Comparison of ENCODE assay signal across 17 cellular contexts in the genomic region with DNA sequence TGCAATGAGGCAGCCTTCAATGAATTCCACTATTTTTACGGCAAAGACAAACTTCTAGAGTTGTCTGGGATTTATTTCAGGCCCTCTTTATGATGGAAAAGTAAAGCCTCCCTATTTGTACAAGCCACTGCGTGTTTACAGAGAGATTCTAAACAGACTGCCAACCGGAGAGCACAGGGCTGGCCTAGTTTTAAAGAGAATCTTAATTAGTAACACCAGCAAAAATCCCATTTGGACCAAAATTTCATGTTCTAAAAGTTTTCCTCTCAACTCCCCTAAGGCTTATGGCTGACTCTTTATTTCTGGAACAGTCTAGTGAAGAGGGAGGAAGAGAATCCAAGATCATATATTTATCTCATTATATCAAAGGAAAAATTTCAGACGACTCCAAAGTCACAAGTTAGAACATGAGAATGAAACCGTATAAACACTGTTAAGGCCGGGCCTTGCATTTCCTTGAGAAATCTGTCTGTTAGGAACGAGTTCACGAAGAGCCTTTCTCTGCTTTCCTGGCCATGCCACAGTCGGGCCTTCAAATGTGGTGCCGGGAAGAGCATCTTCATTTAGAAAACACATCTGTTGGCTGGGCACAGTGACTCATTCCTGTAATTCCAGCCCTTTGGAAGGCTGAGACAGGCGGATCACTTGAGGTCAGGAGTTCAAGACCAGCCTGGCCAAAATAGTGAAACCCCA.
"Had no signal": no experiment of that assay in that cellular context is flagged by ENCODE, and none has a peak within 500 bp of the region (broad histone marks: within the 10 kb centered on the region; RNA-seq: fewer than 3 reads in every experiment).

No MANE protein-coding gene starts in this region.

- DNase-seq: activated CD4-positive, alpha-beta memory T cell treated with anti-CD3 and anti-CD28 coated beads for 36 hours; activated CD4-positive, alpha-beta T cell treated with anti-CD3 and anti-CD28 coated beads for 1 hour; activated naive CD4-positive, alpha-beta T cell; activated naive CD8-positive, alpha-beta T cell treated with anti-CD3 and anti-CD28 coated beads, Interleukin-2, amount 50 U/mL, for 24 hours; central memory CD4-positive, alpha-beta T cell; effector CD8-positive, alpha-beta T cell; left cardiac atrium; ovary; retina; SJCRH30; stimulated activated CD4-positive, alpha-beta T cell treated with anti-CD3 and anti-CD28 coated beads, Interleukin-1b, Interleukin-23, amount 100 ng/mL, for 48 hours; SW 1271; transverse colon had no signal

- H3K4me1 ChIP-seq: SJCRH30, transverse colon had no signal

- H3K4me3 Mint-ChIP-seq: activated CD4-positive, alpha-beta memory T cell treated with anti-CD3 and anti-CD28 coated beads for 36 hours; activated naive CD8-positive, alpha-beta T cell treated with anti-CD3 and anti-CD28 coated beads, Interleukin-2, amount 50 U/mL, for 24 hours; natural killer cell treated with Interleukin-12 subunit alpha and Interleukin-12 subunit beta and Interleukin-15 and Interleukin-18, amount 100 ng/mL, for 72 hours; stimulated activated memory B cell treated with anti-CD40 and anti-IgM and Interleukin-4, amounts not matched to agents 10 μg/mL and 1 μg/mL and 100 μg/mL, for 72 hours; T-helper 2 cell treated with Interferon-gamma antibody and Interleukin-4, amounts not matched to agents 5 μg/mL and 100 μg/mL, for 36 hours had no signal

- H3K9me3 ChIP-seq: ovary had no signal

- H3K36me3 ChIP-seq: ovary, SJCRH30, transverse colon had no signal

- H3K4me1 Mint-ChIP-seq: activated naive CD8-positive, alpha-beta T cell treated with anti-CD3 and anti-CD28 coated beads, Interleukin-2, amount 50 U/mL, for 24 hours; stimulated activated memory B cell treated with anti-CD40 and anti-IgM and Interleukin-4, amounts not matched to agents 10 μg/mL and 1 μg/mL and 100 μg/mL, for 72 hours had no signal

- H3K27ac Mint-ChIP-seq: activated CD4-positive, alpha-beta memory T cell treated with anti-CD3 and anti-CD28 coated beads for 36 hours; activated naive CD8-positive, alpha-beta T cell treated with anti-CD3 and anti-CD28 coated beads, Interleukin-2, amount 50 U/mL, for 24 hours; natural killer cell treated with Interleukin-12 subunit alpha and Interleukin-12 subunit beta and Interleukin-15 and Interleukin-18, amount 100 ng/mL, for 72 hours; stimulated activated memory B cell treated with anti-CD40 and anti-IgM and Interleukin-4, amounts not matched to agents 10 μg/mL and 1 μg/mL and 100 μg/mL, for 72 hours; T-helper 2 cell treated with Interferon-gamma antibody and Interleukin-4, amounts not matched to agents 5 μg/mL and 100 μg/mL, for 36 hours had no signal

- H3K9me3 Mint-ChIP-seq: natural killer cell treated with Interleukin-12 subunit alpha and Interleukin-12 subunit beta and Interleukin-15 and Interleukin-18, amount 100 ng/mL, for 72 hours had no signal

- H3K4me3 ChIP-seq: coronary artery, ovary, SJCRH30, transverse colon had no signal

- H3K36me3 Mint-ChIP-seq: activated CD4-positive, alpha-beta memory T cell treated with anti-CD3 and anti-CD28 coated beads for 36 hours; stimulated activated memory B cell treated with anti-CD40 and anti-IgM and Interleukin-4, amounts not matched to agents 10 μg/mL and 1 μg/mL and 100 μg/mL, for 72 hours had no signal

- H3K27me3 ChIP-seq: ovary, SJCRH30, transverse colon had no signal

- H3K27ac ChIP-seq: ovary, SJCRH30 had no signal

- H3K27me3 Mint-ChIP-seq: activated CD4-positive, alpha-beta memory T cell treated with anti-CD3 and anti-CD28 coated beads for 36 hours; activated naive CD8-positive, alpha-beta T cell treated with anti-CD3 and anti-CD28 coated beads, Interleukin-2, amount 50 U/mL, for 24 hours; stimulated activated memory B cell treated with anti-CD40 and anti-IgM and Interleukin-4, amounts not matched to agents 10 μg/mL and 1 μg/mL and 100 μg/mL, for 72 hours had no signal

- ATAC-seq: activated naive CD8-positive, alpha-beta T cell treated with anti-CD3 and anti-CD28 coated beads, Interleukin-2, amount 50 U/mL, for 24 hours; stimulated activated memory B cell treated with anti-CD40 and anti-IgM and Interleukin-4, amounts not matched to agents 10 μg/mL and 1 μg/mL and 100 μg/mL, for 72 hours had no signal
